19 cellular contexts compared by ENCODE assay signal in the genomic region with DNA sequence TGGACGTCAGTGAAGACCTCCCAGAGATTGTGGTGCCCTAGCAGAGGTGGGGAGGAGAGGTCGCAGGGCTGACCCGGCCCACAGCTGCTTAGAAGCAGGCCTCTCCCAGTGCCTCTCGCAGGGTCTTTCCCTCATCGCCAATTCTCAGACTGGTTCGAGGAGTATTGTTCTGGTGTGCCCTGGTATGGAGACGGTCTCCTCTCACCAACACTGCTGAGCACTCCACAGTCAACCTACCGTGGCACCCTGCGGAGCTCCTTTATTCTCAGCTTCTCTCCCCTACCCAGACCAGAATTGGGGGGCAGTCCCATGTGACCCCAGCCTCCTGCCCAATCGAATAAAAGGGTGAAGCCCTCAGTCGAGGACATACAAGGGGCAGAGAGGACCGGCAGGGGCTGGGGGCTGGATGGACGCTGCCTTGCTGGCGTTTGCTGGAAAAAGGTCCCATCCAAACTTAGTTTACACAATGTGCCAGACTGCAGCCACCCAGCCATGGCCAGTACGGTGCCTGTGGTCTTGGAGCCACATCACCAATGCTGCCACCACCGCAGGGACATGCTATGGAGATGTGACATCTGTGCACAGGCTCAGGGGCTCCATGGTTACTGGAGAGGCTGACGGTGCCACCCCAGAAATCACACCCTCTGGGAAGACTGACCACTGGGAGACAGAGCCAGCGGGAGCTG.
DNase-seq lines count a peak whose midpoint lies in the region; ATAC-seq, FAIRE-seq and TF ChIP-seq lines count a peak whose summit lies in the region.
"Had no signal": no experiment of that assay in that cellular context is flagged by ENCODE, and none has a peak within 500 bp of the region (broad histone marks: within the 10 kb centered on the region; RNA-seq: fewer than 3 reads in every experiment).

No MANE protein-coding gene starts in this region.

- no peak overlapping the region for H3K4me3 Mint-ChIP-seq in activated T-cell treated with anti-CD3 and anti-CD28 coated beads, Interleukin-2, amount 50 U/mL, for 24 hours
- no peak overlapping the region for H3K4me3 Mint-ChIP-seq in activated T-cell treated with anti-CD3 and anti-CD28 coated beads, Interleukin-2, amount 50 U/mL, for 4 hours

- no peaks in the 10 kb centered on the region for H3K27me3 Mint-ChIP-seq in activated T-cell treated with anti-CD3 and anti-CD28 coated beads, Interleukin-2, amount 50 U/mL, for 24 hours
- H3K27me3 Mint-ChIP-seq in activated T-cell treated with anti-CD3 and anti-CD28 coated beads, Interleukin-2, amount 50 U/mL, for 4 hours (ENCODE audit: low read depth) = no peaks in the 10 kb centered on the region

- no peak for ATAC-seq in activated T-cell treated with anti-CD3 and anti-CD28 coated beads, Interleukin-2, amount 50 U/mL, for 4 hours
- ATAC-seq in HG02763 (IDR thresholded peaks at IDR 0.05; ENCODE audit: unreplicated experiment) (no peak), GM21825 (IDR thresholded peaks at IDR 0.05; ENCODE audit: unreplicated experiment) (no peak)

- H3K4me1 ChIP-seq in Peyer's patch (peaks cover 5 to 21% (median 15%) of the 10 kb centered on the region in 4 donors), kidney (ENCODE audit: control insufficient read depth in 1 of 2, insufficient read depth in 1 of 2, low read depth in 1 of 2, low read length in 2 of 2) (no peaks in the 10 kb centered on the region), stomach (peaks cover 24 to 66% (median 40%) of the 10 kb centered on the region in 4 donors)

- peak overlapping the region; percentile 40 for H3K27ac Mint-ChIP-seq in activated T-cell treated with anti-CD3 and anti-CD28 coated beads, Interleukin-2, amount 50 U/mL, for 24 hours

- TF ChIP-seq EP300 in stomach (IDR thresholded peaks at IDR 0.05) = no peak

- no peak for TF ChIP-seq POLR2A in Peyer's patch (IDR thresholded peaks at IDR 0.05)
- no peak for TF ChIP-seq POLR2A in stomach (IDR thresholded peaks at IDR 0.05)

- H3K4me3 ChIP-seq in Peyer's patch (no peak overlapping the region), kidney (ENCODE audit: low read length in 2 of 2) (no peak overlapping the region), stomach (no peak overlapping the region)
- H3K4me3 ChIP-seq: thoracic aorta had no signal

- no peak for TF ChIP-seq CTCF in Peyer's patch (IDR thresholded peaks at IDR 0.05)
- TF ChIP-seq CTCF in kidney (IDR thresholded peaks at IDR 0.05; ENCODE audit: borderline replicate concordance, extremely low read depth, insufficient read depth) = no peak
- no peak for TF ChIP-seq CTCF in stomach (IDR thresholded peaks at IDR 0.05)

- peak overlapping the region in 1 of 4 donors; percentile 13 for H3K27ac ChIP-seq in Peyer's patch
- no peak overlapping the region for H3K27ac ChIP-seq in kidney (ENCODE audit: low read depth in 2 of 2, low read length in 2 of 2)
- H3K27ac ChIP-seq in stomach = peak overlapping the region in 3 of 5 donors; percentile 4 to 85 (median 42)
- H3K27ac ChIP-seq: C4-2B, epithelial cell of prostate, thoracic aorta had no signal

- H3K9me3 Mint-ChIP-seq in activated T-cell treated with anti-CD3 and anti-CD28 coated beads, Interleukin-2, amount 50 U/mL, for 24 hours = peaks cover 2% of the 10 kb centered on the region
- H3K9me3 Mint-ChIP-seq in activated T-cell treated with anti-CD3 and anti-CD28 coated beads, Interleukin-2, amount 50 U/mL, for 4 hours = no peaks in the 10 kb centered on the region

- H3K9ac ChIP-seq in kidney (ENCODE audit: low read length in 2 of 2) = no peak overlapping the region

- H3K36me3 Mint-ChIP-seq in activated T-cell treated with anti-CD3 and anti-CD28 coated beads, Interleukin-2, amount 50 U/mL, for 24 hours (ENCODE audit: low read depth) = peaks cover 49% of the 10 kb centered on the region
- H3K36me3 Mint-ChIP-seq in activated T-cell treated with anti-CD3 and anti-CD28 coated beads, Interleukin-2, amount 50 U/mL, for 4 hours (ENCODE audit: insufficient read depth) = peaks cover 11% of the 10 kb centered on the region

- FAIRE-seq in kidney (lab: Jason Lieb, UNC) = no peak
- FAIRE-seq: GM12891 had no signal

- H3K27me3 ChIP-seq in Peyer's patch = no peaks in the 10 kb centered on the region
- no peaks in the 10 kb centered on the region for H3K27me3 ChIP-seq in stomach

- H3K36me3 ChIP-seq in Peyer's patch (peaks cover 0 to 5% (median 0%) of the 10 kb centered on the region in 3 donors), kidney (ENCODE audit: control insufficient read depth in 1 of 2, insufficient read depth in 2 of 2, low read length in 2 of 2) (peaks cover 0 to 1% of the 10 kb centered on the region in 2 donors), stomach (peaks cover 0 to 7% (median 3%) of the 10 kb centered on the region in 4 donors)
- H3K36me3 ChIP-seq: thoracic aorta had no signal

- 88 to 91% (median 89%) methylated on average over 16 to 18 of the region's 18 CpGs for WGBS in stomach, 5 donors

- intact Hi-C loops in kidney (cut with DNase I) (no loop called here), stomach (cut with DNase I; ENCODE audit: low total_unique reads) (no loop called here)

- H3K9me3 ChIP-seq in Peyer's patch (no peaks in the 10 kb centered on the region), kidney (ENCODE audit: control insufficient read depth in 1 of 2, low read length in 2 of 2) (no peaks in the 10 kb centered on the region), stomach (no peaks in the 10 kb centered on the region)
- H3K9me3 ChIP-seq: thoracic aorta had no signal

- no peak for DNase-seq in activated T-cell treated with anti-CD3 and anti-CD28 coated beads, Interleukin-2, amount 50 U/mL, for 24 hours
- no peak for DNase-seq in activated T-cell treated with anti-CD3 and anti-CD28 coated beads, Interleukin-2, amount 50 U/mL, for 4 hours
- peak in 2 of 3 donors; percentile 35 to 38 for DNase-seq in Peyer's patch
- DNase-seq in kidney = peak; percentile 52
- DNase-seq in stomach = no peak
- DNase-seq in AG08396 (ENCODE audit: low spot score) = no peak
- DNase-seq: dermis blood vessel endothelial cell; foreskin melanocyte; KBM-7; MV-4-11; nucleus accumbens; RPMI8226; stimulated activated CD4-positive, alpha-beta T cell treated with anti-CD3 and anti-CD28 coated beads, Interleukin-2, amount 100 ng/mL, for 48 hours had no signal

- peaks cover 62% of the 10 kb centered on the region for H3K4me1 Mint-ChIP-seq in activated T-cell treated with anti-CD3 and anti-CD28 coated beads, Interleukin-2, amount 50 U/mL, for 24 hours (ENCODE audit: low read depth)
- peaks cover 52% of the 10 kb centered on the region for H3K4me1 Mint-ChIP-seq in activated T-cell treated with anti-CD3 and anti-CD28 coated beads, Interleukin-2, amount 50 U/mL, for 4 hours (ENCODE audit: low read depth)

Comparison
In these comparisons a context has a peak if more than half of its experiments do, and no peak if none do; other contexts are left out.
1. DNase-seq: peak in Peyer's patch (2 of 3) and kidney (single experiment); none in activated T-cell treated with anti-CD3 and anti-CD28 coated beads, Interleukin-2, amount 50 U/mL, for 24 hours (single experiment), activated T-cell treated with anti-CD3 and anti-CD28 coated beads, Interleukin-2, amount 50 U/mL, for 4 hours (single experiment), stomach (single experiment) and AG08396 (single experiment).
2. H3K27ac ChIP-seq: peak in stomach (3 of 5); none in kidney (0 of 2).